In genomic region chr1:209076688-209077087, GRCh38 we compare ENCODE assay signal across 10 cellular contexts.
DNase-seq lines count a peak whose midpoint lies in the region; ATAC-seq and TF ChIP-seq lines count a peak whose summit lies in the region.
"Had no signal": no experiment of that assay in that cellular context is flagged by ENCODE, and none has a peak within 500 bp of the region (broad histone marks: within the 10 kb centered on the region; RNA-seq: fewer than 3 reads in every experiment).

No MANE protein-coding gene starts in this region.

- H3K27me3 Mint-ChIP-seq in Caco-2 (ENCODE audit: insufficient read depth, unreplicated experiment), result no peaks in the 10 kb centered on the region
- H3K27me3 Mint-ChIP-seq in GM23338 (ENCODE audit: insufficient read depth, low read depth, poor library complexity), result peaks cover 1% of the 10 kb centered on the region

- POLR2A ChIA-PET in Caco-2 (lab: Charles Lee), result no interaction called here

- H3K4me2 ChIP-seq in GM23338 (no peak overlapping the region), OCI-LY3 (ENCODE audit: low read length) (peak overlapping the region; percentile 31)

- CTCF ChIA-PET in Caco-2 (lab: Charles Lee), result interaction anchor here (0.5 to 1.4 kb wide), 2 partner anchors 131 to 459 kb away, joined by 3 to 7 read pairs; no protein-coding TSS in a partner anchor

- no peaks in the 10 kb centered on the region for H3K36me3 Mint-ChIP-seq in Caco-2 (ENCODE audit: insufficient read depth, unreplicated experiment)
- no peaks in the 10 kb centered on the region for H3K36me3 Mint-ChIP-seq in GM23338 (ENCODE audit: low read depth)
- H3K36me3 Mint-ChIP-seq in stimulated activated effector memory CD8-positive, alpha-beta T cell treated with anti-CD3 and anti-CD28 coated beads, Interleukin-12 subunit alpha, Interleukin-12 subunit beta, amount 100 ng/mL, for 72 hours, result no peaks in the 10 kb centered on the region

- peak; percentile 36 for TF ChIP-seq CTCF in Caco-2 (IDR thresholded peaks at IDR 0.05; ENCODE audit: insufficient read depth in 1 of 2, low read depth in 1 of 2, low read length in 1 of 2, severe bottlenecking in 1 of 2, unreplicated experiment in 1 of 2)
- peak; percentile 62 to 90 for TF ChIP-seq CTCF in GM23338 (conservative IDR thresholded peaks at IDR 0.05; ENCODE audit: low read depth in 2 of 2)
- TF ChIP-seq CTCF in OCI-LY3 (IDR thresholded peaks at IDR 0.05; ENCODE audit: low read depth, low read length), result peak; percentile 92
- TF ChIP-seq CTCF in foreskin keratinocyte (conservative IDR thresholded peaks at IDR 0.05), result peak; percentile 63
- no peak for TF ChIP-seq CTCF in tibial artery (IDR thresholded peaks at IDR 0.05)

- H2AFZ ChIP-seq in GM23338, result no peak overlapping the region
- 0 out of 2 replicates have a peak overlapping the region, but pooled peaks have one; percentile 32 for H2AFZ ChIP-seq in OCI-LY3 (ENCODE audit: low read depth, low read length)

- H3K4me3 Mint-ChIP-seq in Caco-2 (ENCODE audit: unreplicated experiment) (no peak overlapping the region), GM23338 (no peak overlapping the region)
- no peak overlapping the region for H3K4me3 Mint-ChIP-seq in stimulated activated effector memory CD8-positive, alpha-beta T cell treated with anti-CD3 and anti-CD28 coated beads, Interleukin-12 subunit alpha, Interleukin-12 subunit beta, amount 100 ng/mL, for 72 hours

- DNase-seq in Caco-2 (peak in 1 of 2 experiments; percentile 12), GM23338 (ENCODE audit: low spot score) (peak; percentile 74), foreskin keratinocyte (peak in 1 of 2 donors; percentile 31), HCEC 1CT (no peak), tibial artery (no peak)
- DNase-seq in stimulated activated effector memory CD8-positive, alpha-beta T cell treated with anti-CD3 and anti-CD28 coated beads, Interleukin-12 subunit alpha, Interleukin-12 subunit beta, amount 100 ng/mL, for 72 hours (ENCODE audit: low spot score in 2 of 2), result no peak
- DNase-seq: activated gamma-delta T cell treated with Interleukin-2 at 50 U/mL for 16 hours, heart right ventricle had no signal

- no peaks in the 10 kb centered on the region for H3K79me2 ChIP-seq in GM23338 (replicated peaks; ENCODE audit: insufficient read depth)
- H3K79me2 ChIP-seq in OCI-LY3 (ENCODE audit: low read length), result no peaks in the 10 kb centered on the region

- no peak overlapping the region for H3K4me3 ChIP-seq in Caco-2 (ENCODE audit: low read depth, low read length)
- no peak overlapping the region for H3K4me3 ChIP-seq in GM23338
- no peak overlapping the region for H3K4me3 ChIP-seq in OCI-LY3 (ENCODE audit: low read length)
- H3K4me3 ChIP-seq in tibial artery, result no peak overlapping the region
- H3K4me3 ChIP-seq: heart right ventricle had no signal

- H3K4me1 Mint-ChIP-seq in Caco-2 (ENCODE audit: low read depth, unreplicated experiment) (peaks cover 9% of the 10 kb centered on the region), GM23338 (peaks cover 7% of the 10 kb centered on the region)
- no peaks in the 10 kb centered on the region for H3K4me1 Mint-ChIP-seq in stimulated activated effector memory CD8-positive, alpha-beta T cell treated with anti-CD3 and anti-CD28 coated beads, Interleukin-12 subunit alpha, Interleukin-12 subunit beta, amount 100 ng/mL, for 72 hours

- peaks cover 3% of the 10 kb centered on the region; the same call in 1 of the 2 replicates for H3K9me2 ChIP-seq in GM23338 (ENCODE audit: insufficient read depth)

- H3K27ac Mint-ChIP-seq in Caco-2 (ENCODE audit: unreplicated experiment) (no peak overlapping the region), GM23338 (no peak overlapping the region)
- H3K27ac Mint-ChIP-seq in stimulated activated effector memory CD8-positive, alpha-beta T cell treated with anti-CD3 and anti-CD28 coated beads, Interleukin-12 subunit alpha, Interleukin-12 subunit beta, amount 100 ng/mL, for 72 hours, result no peak overlapping the region

- H3F3A ChIP-seq in GM23338 (replicated peaks; ENCODE audit: low read depth), result no peaks in the 10 kb centered on the region

- no peak overlapping the region for H3K27ac ChIP-seq in GM23338 (ENCODE audit: low read depth)
- H3K27ac ChIP-seq in OCI-LY3 (ENCODE audit: low read length), result no peak overlapping the region
- no peak overlapping the region for H3K27ac ChIP-seq in foreskin keratinocyte
- H3K27ac ChIP-seq in tibial artery, result no peak overlapping the region
- H3K27ac ChIP-seq: heart right ventricle had no signal

- no peaks in the 10 kb centered on the region for H3K9me3 ChIP-seq in Caco-2
- H3K9me3 ChIP-seq in OCI-LY3 (ENCODE audit: insufficient read depth, low read length), result no peaks in the 10 kb centered on the region
- H3K9me3 ChIP-seq in tibial artery, result no peaks in the 10 kb centered on the region
- H3K9me3 ChIP-seq: heart right ventricle had no signal

- H3K36me3 ChIP-seq in Caco-2 (ENCODE audit: control insufficient read depth, insufficient read depth, low read length), result no peaks in the 10 kb centered on the region
- no peaks in the 10 kb centered on the region for H3K36me3 ChIP-seq in GM23338 (ENCODE audit: insufficient read depth)
- H3K36me3 ChIP-seq in OCI-LY3 (replicated peaks; ENCODE audit: low read depth, low read length), result no peaks in the 10 kb centered on the region
- no peaks in the 10 kb centered on the region for H3K36me3 ChIP-seq in tibial artery
- H3K36me3 ChIP-seq: heart right ventricle had no signal

- no peak overlapping the region for H3K9ac ChIP-seq in OCI-LY3 (ENCODE audit: low read length)

- no TSS peak for BruUV-seq in Caco-2 (replicated peaks; lab: Mats Ljungman, UMichigan)

- H4K20me1 ChIP-seq in GM23338 (replicated peaks; ENCODE audit: insufficient read depth), result no peaks in the 10 kb centered on the region
- no peaks in the 10 kb centered on the region for H4K20me1 ChIP-seq in OCI-LY3 (ENCODE audit: insufficient read depth, low read length)

- H3K4me1 ChIP-seq in Caco-2 (no peaks in the 10 kb centered on the region), GM23338 (ENCODE audit: insufficient read depth) (0 out of 2 replicates have a peak, but pooled peaks cover 9% of the 10 kb centered on the region), OCI-LY3 (ENCODE audit: low read length) (peaks cover 5% of the 10 kb centered on the region), foreskin keratinocyte (peaks cover 7% of the 10 kb centered on the region), tibial artery (no peaks in the 10 kb centered on the region)
- H3K4me1 ChIP-seq: heart right ventricle had no signal

- H3K27me3 ChIP-seq in Caco-2 (replicated peaks; ENCODE audit: control insufficient read depth, insufficient read depth, low read length) (no peaks in the 10 kb centered on the region), GM23338 (ENCODE audit: insufficient read depth) (no peaks in the 10 kb centered on the region), OCI-LY3 (ENCODE audit: low read depth, low read length) (peaks cover 9% of the 10 kb centered on the region; the same call in 1 of the 2 replicates), foreskin keratinocyte (no peaks in the 10 kb centered on the region), tibial artery (no peaks in the 10 kb centered on the region)

- no peak for ATAC-seq in GM23338
- ATAC-seq in foreskin keratinocyte, result no peak
- ATAC-seq in stimulated activated effector memory CD8-positive, alpha-beta T cell treated with anti-CD3 and anti-CD28 coated beads, Interleukin-12 subunit alpha, Interleukin-12 subunit beta, amount 100 ng/mL, for 72 hours, result no peak
- ATAC-seq in HG02973 (IDR thresholded peaks at IDR 0.05; ENCODE audit: unreplicated experiment), result no peak
- ATAC-seq: heart right ventricle had no signal

- H3K9me3 Mint-ChIP-seq in Caco-2 (ENCODE audit: unreplicated experiment), result no peaks in the 10 kb centered on the region
- H3K9me3 Mint-ChIP-seq in GM23338, result no peaks in the 10 kb centered on the region; the same call in 2 of the 3 replicates
- peaks cover 7% of the 10 kb centered on the region for H3K9me3 Mint-ChIP-seq in stimulated activated effector memory CD8-positive, alpha-beta T cell treated with anti-CD3 and anti-CD28 coated beads, Interleukin-12 subunit alpha, Interleukin-12 subunit beta, amount 100 ng/mL, for 72 hours

- intact Hi-C loops in Caco-2 (cut with micrococcal nuclease; ENCODE audit: unreplicated experiment), result loop anchor here (1.0 kb wide), 2 partner anchors 114 to 131 kb away; no protein-coding TSS in a partner anchor
- intact Hi-C loops in tibial artery (cut with DNase I; ENCODE audit: low total_unique reads), result no loop called here

TF ChIP-seq in GM23338, 12 proteins besides CTCF, POLR2A, EP300 and RAD21 (continues in another document):
- TF ChIP-seq EZH2phosphoT487 (IDR thresholded peaks at IDR 0.05; ENCODE audit: unreplicated experiment), result no peak
- TF ChIP-seq CREB1 (CRISPR knock-in tag; IDR thresholded peaks at IDR 0.05; ENCODE audit: low read depth), result no peak
- no peak for TF ChIP-seq POLR2AphosphoS5 (IDR thresholded peaks at IDR 0.05; ENCODE audit: low read depth)
- TF ChIP-seq REST (IDR thresholded peaks at IDR 0.05; ENCODE audit: unreplicated experiment), result no peak
- TF ChIP-seq ZNF114 (CRISPR knock-in tag; IDR thresholded peaks at IDR 0.05), result no peak
- TF ChIP-seq JUNB (IDR thresholded peaks at IDR 0.05; ENCODE audit: unreplicated experiment), result no peak

Comparison
In these comparisons a context has a peak if more than half of its experiments do, and no peak if none do; other contexts are left out.
1. CTCF ChIP-seq: peak in Caco-2 (2 of 2), GM23338 (2 of 2), OCI-LY3 (single experiment) and foreskin keratinocyte (single experiment); none in tibial artery (0 of 2).